In genomic region chr5:74364507-74364906, GRCh38 we compare ENCODE assay signal across 33 cellular contexts.
"Had no signal": no experiment of that assay in that cellular context is flagged by ENCODE, and none has a peak within 500 bp of the region (broad histone marks: within the 10 kb centered on the region; RNA-seq: fewer than 3 reads in every experiment).

No MANE protein-coding gene starts in this region.

- H3K4me3 Mint-ChIP-seq: activated B cell treated with CpG ODN at 0.5 μM for 24 hours; activated CD4-positive, alpha-beta memory T cell treated with anti-CD3 and anti-CD28 coated beads, Interleukin-2, amount 10 ng/mL, durations not matched to agents 7 days and 5 days; activated CD4-positive, alpha-beta T cell treated with anti-CD3 and anti-CD28 coated beads, Interleukin-2, amount 10 ng/mL, durations not matched to agents 7 days and 5 days; activated CD8-positive, alpha-beta memory T cell treated with anti-CD3 and anti-CD28 coated beads, Interleukin-2, amount 10 ng/mL, durations not matched to agents 7 days and 5 days; activated CD8-positive, alpha-beta T cell treated with anti-CD3 and anti-CD28 coated beads, Interleukin-2, amount 10 ng/mL, durations not matched to agents 7 days and 5 days; activated naive CD4-positive, alpha-beta T cell treated with anti-CD3 and anti-CD28 coated beads, Interleukin-2, amount 10 ng/mL, durations not matched to agents 7 days and 5 days; activated naive CD4-positive, alpha-beta T cell treated with anti-CD3 and anti-CD28 coated beads, Interleukin-2, amount 50 U/mL, for 24 hours; activated naive CD8-positive, alpha-beta T cell; activated naive CD8-positive, alpha-beta T cell treated with anti-CD3 and anti-CD28 coated beads, Interleukin-2, amount 10 ng/mL, durations not matched to agents 7 days and 5 days; activated naive CD8-positive, alpha-beta T cell treated with anti-CD3 and anti-CD28 coated beads, Interleukin-2, amount 50 U/mL, for 24 hours; activated T-cell treated with anti-CD3 and anti-CD28 coated beads, Interleukin-2, amount 50 U/mL, for 24 hours; activated T-cell treated with anti-CD3 and anti-CD28 coated beads, Interleukin-2, amount 50 U/mL, for 72 hours; activated T-helper 1 cell treated with anti-CD3 and anti-CD28 coated beads, Interleukin-12 subunit alpha, Interleukin-12 subunit beta, Interleukin-2, Interleukin-4 antibody, amounts not matched to agents 30 ng/mL and 10 ng/mL and 1 ng/mL, durations not matched to agents 14 hours and 24 hours and 36 hours; brain; T-helper 1 cell treated with Interleukin-12 subunit alpha and Interleukin-12 subunit beta and Interleukin-4 antibody, amounts not matched to agents 30 μg/mL and 1 μg/mL, for 36 hours; T-helper 2 cell treated with Interferon-gamma antibody and Interleukin-4, amounts not matched to agents 5 μg/mL and 100 μg/mL, for 36 hours had no signal

- H3K4me1 Mint-ChIP-seq: activated CD4-positive, alpha-beta memory T cell treated with anti-CD3 and anti-CD28 coated beads, Interleukin-2, amount 10 ng/mL, durations not matched to agents 7 days and 5 days; activated CD4-positive, alpha-beta T cell treated with anti-CD3 and anti-CD28 coated beads, Interleukin-2, amount 10 ng/mL, durations not matched to agents 7 days and 5 days; activated CD8-positive, alpha-beta memory T cell treated with anti-CD3 and anti-CD28 coated beads, Interleukin-2, amount 10 ng/mL, durations not matched to agents 7 days and 5 days; activated naive CD4-positive, alpha-beta T cell treated with anti-CD3 and anti-CD28 coated beads, Interleukin-2, amount 10 ng/mL, durations not matched to agents 7 days and 5 days; activated naive CD4-positive, alpha-beta T cell treated with anti-CD3 and anti-CD28 coated beads, Interleukin-2, amount 50 U/mL, for 24 hours; activated naive CD8-positive, alpha-beta T cell treated with anti-CD3 and anti-CD28 coated beads, Interleukin-2, amount 10 ng/mL, durations not matched to agents 7 days and 5 days; activated naive CD8-positive, alpha-beta T cell treated with anti-CD3 and anti-CD28 coated beads, Interleukin-2, amount 50 U/mL, for 24 hours had no signal

- ATAC-seq: activated CD8-positive, alpha-beta memory T cell treated with anti-CD3 and anti-CD28 coated beads, Interleukin-2, amount 10 ng/mL, durations not matched to agents 7 days and 5 days; activated CD8-positive, alpha-beta T cell treated with anti-CD3 and anti-CD28 coated beads, Interleukin-2, amount 10 ng/mL, durations not matched to agents 7 days and 5 days; activated naive CD8-positive, alpha-beta T cell treated with anti-CD3 and anti-CD28 coated beads, Interleukin-2, amount 50 U/mL, for 24 hours; activated T-cell treated with anti-CD3 and anti-CD28 coated beads, Interleukin-2, amount 50 U/mL, for 72 hours had no signal

- H3K27ac ChIP-seq: ascending aorta, cardiac muscle cell, VCaP had no signal

- H3K9me3 Mint-ChIP-seq: activated B cell treated with CpG ODN at 0.5 μM for 24 hours; activated CD4-positive, alpha-beta memory T cell treated with anti-CD3 and anti-CD28 coated beads, Interleukin-2, amount 10 ng/mL, durations not matched to agents 7 days and 5 days; activated CD4-positive, alpha-beta T cell treated with anti-CD3 and anti-CD28 coated beads, Interleukin-2, amount 10 ng/mL, durations not matched to agents 7 days and 5 days; activated naive CD4-positive, alpha-beta T cell treated with anti-CD3 and anti-CD28 coated beads, Interleukin-2, amount 10 ng/mL, durations not matched to agents 7 days and 5 days; activated naive CD4-positive, alpha-beta T cell treated with anti-CD3 and anti-CD28 coated beads, Interleukin-2, amount 50 U/mL, for 24 hours; activated naive CD8-positive, alpha-beta T cell treated with anti-CD3 and anti-CD28 coated beads, Interleukin-2, amount 10 ng/mL, durations not matched to agents 7 days and 5 days; activated naive CD8-positive, alpha-beta T cell treated with anti-CD3 and anti-CD28 coated beads, Interleukin-2, amount 50 U/mL, for 24 hours; activated T-cell treated with anti-CD3 and anti-CD28 coated beads, Interleukin-2, amount 50 U/mL, for 24 hours; activated T-helper 1 cell treated with anti-CD3 and anti-CD28 coated beads, Interleukin-12 subunit alpha, Interleukin-12 subunit beta, Interleukin-2, Interleukin-4 antibody, amounts not matched to agents 30 ng/mL and 10 ng/mL and 1 ng/mL, durations not matched to agents 14 hours and 24 hours and 36 hours; activated T-helper 2 cell treated with anti-CD3 and anti-CD28 coated beads, Interferon-gamma antibody, Interleukin-2, Interleukin-4, amounts not matched to agents 10 μg/mL and 5 μg/mL and 100 μg/mL, durations not matched to agents 14 hours and 24 hours and 36 hours; T-helper 1 cell treated with Interleukin-12 subunit alpha and Interleukin-12 subunit beta and Interleukin-4 antibody, amounts not matched to agents 30 μg/mL and 1 μg/mL, for 36 hours; T-helper 2 cell treated with Interferon-gamma antibody and Interleukin-4, amounts not matched to agents 5 μg/mL and 100 μg/mL, for 36 hours had no signal

- H3K27me3 Mint-ChIP-seq: activated CD4-positive, alpha-beta memory T cell treated with anti-CD3 and anti-CD28 coated beads, Interleukin-2, amount 10 ng/mL, durations not matched to agents 7 days and 5 days; activated CD8-positive, alpha-beta memory T cell treated with anti-CD3 and anti-CD28 coated beads, Interleukin-2, amount 10 ng/mL, durations not matched to agents 7 days and 5 days; activated naive CD4-positive, alpha-beta T cell treated with anti-CD3 and anti-CD28 coated beads, Interleukin-2, amount 10 ng/mL, durations not matched to agents 7 days and 5 days; activated naive CD8-positive, alpha-beta T cell; activated naive CD8-positive, alpha-beta T cell treated with anti-CD3 and anti-CD28 coated beads, Interleukin-2, amount 10 ng/mL, durations not matched to agents 7 days and 5 days; brain had no signal

- H3K4me3 ChIP-seq: ascending aorta, cardiac muscle cell had no signal

- H3K36me3 Mint-ChIP-seq: activated CD8-positive, alpha-beta memory T cell treated with anti-CD3 and anti-CD28 coated beads, Interleukin-2, amount 10 ng/mL, durations not matched to agents 7 days and 5 days; activated naive CD4-positive, alpha-beta T cell treated with anti-CD3 and anti-CD28 coated beads, Interleukin-2, amount 10 ng/mL, durations not matched to agents 7 days and 5 days; activated naive CD4-positive, alpha-beta T cell treated with anti-CD3 and anti-CD28 coated beads, Interleukin-2, amount 50 U/mL, for 24 hours; activated naive CD8-positive, alpha-beta T cell; activated naive CD8-positive, alpha-beta T cell treated with anti-CD3 and anti-CD28 coated beads, Interleukin-2, amount 10 ng/mL, durations not matched to agents 7 days and 5 days; brain had no signal

- H3K27me3 ChIP-seq: ascending aorta, cardiac muscle cell had no signal

- H3K36me3 ChIP-seq: ascending aorta, cardiac muscle cell had no signal

- DNase-seq: activated B cell treated with CpG ODN at 0.5 μM for 24 hours; activated CD4-positive, alpha-beta memory T cell treated with anti-CD3 and anti-CD28 coated beads, Interleukin-2, amount 10 ng/mL, durations not matched to agents 7 days and 5 days; activated CD4-positive, alpha-beta T cell treated with anti-CD3 and anti-CD28 coated beads for 48 hours; activated CD4-positive, alpha-beta T cell treated with anti-CD3 and anti-CD28 coated beads, Interleukin-2, amount 10 ng/mL, durations not matched to agents 7 days and 5 days; activated CD4-positive, alpha-beta T cell treated with anti-CD3 and anti-CD28 coated beads, Interleukin-2, amount 50 U/mL, for 48 hours; activated CD4-positive, CD25-positive, alpha-beta regulatory T cell treated with anti-CD3 and anti-CD28 coated beads, Interleukin-2, amount 50 U/mL, for 72 hours; activated CD8-positive, alpha-beta memory T cell treated with anti-CD3 and anti-CD28 coated beads for 24 hours; activated CD8-positive, alpha-beta memory T cell treated with anti-CD3 and anti-CD28 coated beads, Interleukin-2, amount 10 ng/mL, durations not matched to agents 7 days and 5 days; activated CD8-positive, alpha-beta memory T cell treated with anti-CD3 and anti-CD28 coated beads, Interleukin-2, amount 50 U/mL, for 48 hours; activated CD8-positive, alpha-beta T cell treated with anti-CD3 and anti-CD28 coated beads, Interleukin-2, amount 10 ng/mL, durations not matched to agents 7 days and 5 days; activated effector memory CD4-positive, alpha-beta T cell treated with Interleukin-2 at 50 U/mL for 16 hours; activated gamma-delta T cell; activated naive CD4-positive, alpha-beta T cell treated with anti-CD3 and anti-CD28 coated beads, Interleukin-2, amount 10 ng/mL, durations not matched to agents 7 days and 5 days; activated naive CD4-positive, alpha-beta T cell treated with Interleukin-2 at 50 U/mL for 16 hours; activated naive CD8-positive, alpha-beta T cell treated with anti-CD3 and anti-CD28 coated beads, Interleukin-2, amount 10 ng/mL, durations not matched to agents 7 days and 5 days; activated naive CD8-positive, alpha-beta T cell treated with anti-CD3 and anti-CD28 coated beads, Interleukin-2, amount 50 U/mL, for 24 hours; activated T-cell treated with anti-CD3 and anti-CD28 coated beads, Interleukin-2, amount 50 U/mL, for 24 hours; activated T-cell treated with anti-CD3 and anti-CD28 coated beads, Interleukin-2, amount 50 U/mL, for 72 hours; caudate nucleus; SW 1271; T-helper 1 cell; T-helper 2 cell; T-helper 9 cell had no signal

- H3K4me1 ChIP-seq: ascending aorta had no signal

- H3K27ac Mint-ChIP-seq: activated B cell treated with CpG ODN at 0.5 μM for 24 hours; activated CD4-positive, alpha-beta memory T cell treated with anti-CD3 and anti-CD28 coated beads, Interleukin-2, amount 10 ng/mL, durations not matched to agents 7 days and 5 days; activated CD4-positive, alpha-beta T cell treated with anti-CD3 and anti-CD28 coated beads, Interleukin-2, amount 10 ng/mL, durations not matched to agents 7 days and 5 days; activated CD8-positive, alpha-beta memory T cell treated with anti-CD3 and anti-CD28 coated beads, Interleukin-2, amount 10 ng/mL, durations not matched to agents 7 days and 5 days; activated CD8-positive, alpha-beta T cell treated with anti-CD3 and anti-CD28 coated beads, Interleukin-2, amount 10 ng/mL, durations not matched to agents 7 days and 5 days; activated naive CD4-positive, alpha-beta T cell treated with anti-CD3 and anti-CD28 coated beads, Interleukin-2, amount 10 ng/mL, durations not matched to agents 7 days and 5 days; activated naive CD4-positive, alpha-beta T cell treated with anti-CD3 and anti-CD28 coated beads, Interleukin-2, amount 50 U/mL, for 24 hours; activated naive CD8-positive, alpha-beta T cell; activated naive CD8-positive, alpha-beta T cell treated with anti-CD3 and anti-CD28 coated beads, Interleukin-2, amount 10 ng/mL, durations not matched to agents 7 days and 5 days; activated naive CD8-positive, alpha-beta T cell treated with anti-CD3 and anti-CD28 coated beads, Interleukin-2, amount 50 U/mL, for 24 hours; activated T-cell treated with anti-CD3 and anti-CD28 coated beads, Interleukin-2, amount 50 U/mL, for 24 hours; activated T-cell treated with anti-CD3 and anti-CD28 coated beads, Interleukin-2, amount 50 U/mL, for 72 hours; activated T-helper 1 cell treated with anti-CD3 and anti-CD28 coated beads, Interleukin-12 subunit alpha, Interleukin-12 subunit beta, Interleukin-2, Interleukin-4 antibody, amounts not matched to agents 30 ng/mL and 10 ng/mL and 1 ng/mL, durations not matched to agents 14 hours and 24 hours and 36 hours; activated T-helper 2 cell treated with anti-CD3 and anti-CD28 coated beads, Interferon-gamma antibody, Interleukin-2, Interleukin-4, amounts not matched to agents 10 μg/mL and 5 μg/mL and 100 μg/mL, durations not matched to agents 14 hours and 24 hours and 36 hours; brain; T-helper 1 cell treated with Interleukin-12 subunit alpha and Interleukin-12 subunit beta and Interleukin-4 antibody, amounts not matched to agents 30 μg/mL and 1 μg/mL, for 36 hours; T-helper 2 cell treated with Interferon-gamma antibody and Interleukin-4, amounts not matched to agents 5 μg/mL and 100 μg/mL, for 36 hours had no signal
